ENCODE assay signal across 21 cellular contexts in genomic region chr7:82818091-82818620, GRCh38.
DNase-seq lines count a peak whose midpoint lies in the region; ATAC-seq, FAIRE-seq and TF ChIP-seq lines count a peak whose summit lies in the region.
"Had no signal": no experiment of that assay in that cellular context is flagged by ENCODE, and none has a peak within 500 bp of the region (broad histone marks: within the 10 kb centered on the region; RNA-seq: fewer than 3 reads in every experiment).

No MANE protein-coding gene starts in this region.

- H3K9me3 ChIP-seq in A673 (ENCODE audit: low read depth, low read length, poor library complexity, severe bottlenecking) (no peaks in the 10 kb centered on the region), HUES64 (ENCODE audit: insufficient read depth, low read depth, low read length) (no peaks in the 10 kb centered on the region), HepG2 (ENCODE audit: low read length) (no peaks in the 10 kb centered on the region)
- H3K9me3 ChIP-seq: Peyer's patch had no signal

- ATAC-seq in HepG2: no peak
- ATAC-seq: GM12878, SK-N-SH treated with all-trans-retinoic acid at 6 μM for 48 hours had no signal

- H3K4me1 ChIP-seq in A673 (ENCODE audit: insufficient read depth, low read length, poor library complexity, severe bottlenecking): peaks cover 5% of the 10 kb centered on the region
- H3K4me1 ChIP-seq in HUES64 (ENCODE audit: insufficient read depth, low read length): peaks cover 67% of the 10 kb centered on the region
- H3K4me1 ChIP-seq in HepG2 (ENCODE audit: insufficient read depth, low read length): no peaks in the 10 kb centered on the region
- H3K4me1 ChIP-seq: Peyer's patch had no signal

- TF ChIP-seq RAD21 in HepG2 (CRISPR knock-in tag; IDR thresholded peaks at IDR 0.05): no peak

- no peak for FAIRE-seq in HepG2 (lab: Jason Lieb, UNC)
- FAIRE-seq: D721Med, GM12878 had no signal

- H3K27ac ChIP-seq in A673 (ENCODE audit: low read depth, low read length, poor library complexity, severe bottlenecking) (no peak overlapping the region), HUES64 (ENCODE audit: low read depth, low read length) (peak overlapping the region; percentile 60), caudate nucleus (ENCODE audit: low read depth, low read length) (peak overlapping the region; percentile 53), HepG2 (ENCODE audit: extremely low read length, insufficient read depth, low read length) (no peak overlapping the region)
- H3K27ac ChIP-seq: 22Rv1, Peyer's patch had no signal

- TF ChIP-seq EP300 in HepG2 (IDR thresholded peaks at IDR 0.05; ENCODE audit: low read depth in 2 of 2, low read length in 2 of 2) (no peak), HepG2 (CRISPR knock-in tag; IDR thresholded peaks at IDR 0.05; ENCODE audit: borderline replicate concordance) (no peak)

- WGBS in HUES64: 69% methylated on average over 4 of the region's 6 CpGs
- 11% methylated on average over 6 of the region's 6 CpGs for WGBS in HepG2 (ENCODE audit: low lambda C conversion rate)

- H3K9ac ChIP-seq in HUES64 (ENCODE audit: low read depth, low read length) (no peak overlapping the region), HepG2 (ENCODE audit: insufficient read depth, low read depth, low read length) (no peak overlapping the region)

- H3K27me3 ChIP-seq in A673 (replicated peaks; ENCODE audit: insufficient read depth, low read depth, low read length, poor library complexity): no peaks in the 10 kb centered on the region
- no peaks in the 10 kb centered on the region for H3K27me3 ChIP-seq in HUES64 (ENCODE audit: insufficient read depth, low read length)
- no peaks in the 10 kb centered on the region for H3K27me3 ChIP-seq in HepG2 (ENCODE audit: control insufficient read depth in 1 of 2, insufficient read depth in 2 of 2, low read length in 2 of 2)
- H3K27me3 ChIP-seq: Peyer's patch had no signal

- in situ Hi-C loops in HepG2 (cut with HindIII; ENCODE audit: extremely low pct_ligation_motif_present, low pct_unique_long_range_greater_than_20kb): no loop called here

- H3K36me3 ChIP-seq in A673 (ENCODE audit: insufficient read depth, low read length, poor library complexity, severe bottlenecking) (no peaks in the 10 kb centered on the region), HUES64 (ENCODE audit: insufficient read depth, low read length) (no peaks in the 10 kb centered on the region), HepG2 (replicated peaks in 1 of 2; ENCODE audit: control insufficient read depth in 1 of 2, insufficient read depth in 2 of 2, low read length in 2 of 2) (no peaks in the 10 kb centered on the region)
- H3K36me3 ChIP-seq: Peyer's patch had no signal

- BruUV-seq in A673 (replicated peaks; lab: Mats Ljungman, UMichigan) (no TSS peak), HepG2 (replicated peaks; lab: Mats Ljungman, UMichigan) (no TSS peak)

- intact Hi-C loops in A673 (cut with micrococcal nuclease; ENCODE audit: unreplicated experiment) (loop anchor here (10.0 kb wide), 1 partner anchor 347 kb away; the partner anchor contains the start of gene PCLO), HepG2 (cut with micrococcal nuclease; ENCODE audit: unreplicated experiment) (no loop called here)

- no peak overlapping the region for H3K4me2 ChIP-seq in HepG2 (ENCODE audit: low read depth, low read length)

- H3K79me2 ChIP-seq in HepG2 (ENCODE audit: insufficient read depth, low read length): no peaks in the 10 kb centered on the region

- no peak overlapping the region for H3K4me3 ChIP-seq in A673 (ENCODE audit: low read depth, low read length, poor library complexity, severe bottlenecking)
- H3K4me3 ChIP-seq in HUES64 (ENCODE audit: low read length): no peak overlapping the region
- H3K4me3 ChIP-seq in HepG2 (replicated peaks in 1 of 3; ENCODE audit: insufficient read depth in 1 of 3, low read depth in 2 of 3, low read length in 3 of 3): no peak overlapping the region
- H3K4me3 ChIP-seq: GM12878, Peyer's patch had no signal

- DNase-seq in A673 (ENCODE audit: low spot score) (peak; percentile 60), caudate nucleus (lab: John Stamatoyannopoulos, UW) (no peak), iPS-NIHi7 (ENCODE audit: extremely low spot score) (peak; percentile 19), HepG2 (ENCODE audit: low spot score) (no peak), activated T-cell treated with anti-CD3 and anti-CD28 coated beads for 4 hours (no peak), CD1c-positive myeloid dendritic cell (ENCODE audit: extremely low spot score) (no peak)
- DNase-seq in activated CD8-positive, alpha-beta memory T cell treated with anti-CD3 and anti-CD28 coated beads for 24 hours: no peak
- DNase-seq: AML-193, EL, H7, Karpas-422, NCI-H187, NCI-H2107, NCI-H446 treated with DMSO at 0.1 percent for 48 hours, NCI-H774, Peyer's patch had no signal

- H4K20me1 ChIP-seq in HepG2 (ENCODE audit: insufficient read depth, low read length): no peaks in the 10 kb centered on the region

- H2AFZ ChIP-seq in HepG2 (ENCODE audit: low read length): no peak overlapping the region

- TF ChIP-seq POLR2A in HepG2 (IDR thresholded peaks at IDR 0.05; ENCODE audit: insufficient read depth in 1 of 2, low read depth in 2 of 2, low read length in 2 of 2): no peak

- CTCF ChIA-PET in A673 (lab: Charles Lee): no interaction called here
- CTCF ChIA-PET in HepG2 (lab: Yijun Ruan, JAX; ENCODE audit: low intra/inter-chr PET ratio, low total read pairs): no interaction called here

- TF ChIP-seq CTCF in A673 (conservative IDR thresholded peaks at IDR 0.05; ENCODE audit: low read depth, low read length) (no peak), HepG2 (CRISPR knock-in tag; IDR thresholded peaks at IDR 0.05) (no peak)

- POLR2A ChIA-PET in A673 (lab: Charles Lee; ENCODE audit: low non-redundant PET) (no interaction called here), HepG2 (lab: Yijun Ruan, JAX) (no interaction called here)

TF ChIP-seq in HepG2, 621 proteins besides CTCF, POLR2A, EP300 and RAD21 (continues in another document):
- TF ChIP-seq SIN3B (IDR thresholded peaks at IDR 0.05; ENCODE audit: low read length): no peak
- no peak for TF ChIP-seq ZSCAN22 (CRISPR knock-in tag; IDR thresholded peaks at IDR 0.05)
- TF ChIP-seq, protein P1, sequence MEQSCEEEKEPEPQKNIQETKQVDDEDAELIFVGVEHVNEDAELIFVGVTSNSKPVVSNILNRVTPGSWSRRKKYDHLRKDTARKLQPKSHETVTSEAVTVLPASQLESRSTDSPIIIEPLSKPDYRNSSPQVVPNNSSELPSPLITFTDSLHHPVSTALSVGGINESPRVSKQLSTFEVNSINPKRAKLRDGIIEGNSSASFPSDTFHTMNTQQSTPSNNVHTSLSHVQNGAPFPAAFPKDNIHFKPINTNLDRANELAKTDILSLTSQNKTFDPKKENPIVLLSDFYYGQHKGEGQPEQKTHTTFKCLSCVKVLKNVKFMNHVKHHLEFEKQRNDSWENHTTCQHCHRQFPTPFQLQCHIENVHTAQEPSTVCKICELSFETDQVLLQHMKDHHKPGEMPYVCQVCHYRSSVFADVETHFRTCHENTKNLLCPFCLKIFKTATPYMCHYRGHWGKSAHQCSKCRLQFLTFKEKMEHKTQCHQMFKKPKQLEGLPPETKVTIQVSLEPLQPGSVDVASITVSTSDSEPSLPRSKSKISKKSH (CRISPR knock-in tag; IDR thresholded peaks at IDR 0.05; ENCODE audit: borderline replicate concordance): no peak
- TF ChIP-seq ZBTB21 (CRISPR knock-in tag; IDR thresholded peaks at IDR 0.05): no peak
- no peak for TF ChIP-seq SP2 (CRISPR knock-in tag; IDR thresholded peaks at IDR 0.05)
- no peak for TF ChIP-seq PPARG (CRISPR knock-in tag; conservative IDR thresholded peaks at IDR 0.05)
- no peak for TF ChIP-seq RELA (CRISPR knock-in tag; IDR thresholded peaks at IDR 0.05)
- TF ChIP-seq ZKSCAN1 (IDR thresholded peaks at IDR 0.05; ENCODE audit: low read length): no peak
- TF ChIP-seq IRX3 (CRISPR knock-in tag; IDR thresholded peaks at IDR 0.05; ENCODE audit: borderline replicate concordance, low read depth): no peak
- TF ChIP-seq ZNF562 (CRISPR knock-in tag; IDR thresholded peaks at IDR 0.05; ENCODE audit: borderline replicate concordance): no peak

Comparison
In these comparisons a context has a peak if more than half of its experiments do, and no peak if none do; other contexts are left out.
1. DNase-seq: peak in A673 (single experiment) and iPS-NIHi7 (single experiment); none in caudate nucleus (0 of 61), activated CD8-positive, alpha-beta memory T cell treated with anti-CD3 and anti-CD28 coated beads for 24 hours (single experiment), HepG2 (single experiment), activated T-cell treated with anti-CD3 and anti-CD28 coated beads for 4 hours (single experiment) and CD1c-positive myeloid dendritic cell (single experiment).
2. H3K27ac ChIP-seq: peak in HUES64 (single experiment) and caudate nucleus (single experiment); none in A673 (single experiment) and HepG2 (single experiment).